Comparison of ENCODE assay signal across 8 cellular contexts in genomic region chr4:157099506-157099905, GRCh38. TPM values are rescaled to one million over a fixed set of nuclear protein-coding genes. Genes with fewer than 3 reads are reported as not detected.
"Had no signal": no experiment of that assay in that cellular context is flagged by ENCODE, and none has a peak within 500 bp of the region (broad histone marks: within the 10 kb centered on the region; RNA-seq: fewer than 3 reads in every experiment).

No MANE protein-coding gene starts in this region.

- FAIRE-seq: G401.6, GM12878, GM12891, GM12892, GM18507, GM19239 had no signal

- DNase-seq: GDM1, GF-D8 had no signal

- H3K4me3 ChIP-seq: GM12878 had no signal

RNA-seq across cellular contexts. Expression of gene GLRB, which starts 23.6 kb away (rescaled TPM):
- total RNA-seq: GM12878 had no signal
